8 cellular contexts compared by ENCODE assay signal in genomic region chr1:165235777-165236285, GRCh38.
DNase-seq lines count a peak whose midpoint lies in the region; ATAC-seq and TF ChIP-seq lines count a peak whose summit lies in the region.

No MANE protein-coding gene starts in this region.

- CTCF ChIA-PET in activated naive CD4-positive, alpha-beta T cell treated with anti-CD3 and anti-CD28 coated beads, Interleukin-2, amount 10 ng/mL, durations not matched to agents 7 days and 5 days (lab: Charles Lee), result no interaction called here

- H3K4me3 ChIP-seq in liver (ENCODE audit: low read depth in 1 of 3, low read length in 3 of 3), result peak overlapping the region; percentile 64 to 76 (median 70)
- H3K4me3 ChIP-seq in upper lobe of left lung, result peak overlapping the region in 3 of 4 donors; percentile 26 to 44 (median 38)

- H3K4me1 ChIP-seq in liver (ENCODE audit: control insufficient read depth in 4 of 4, insufficient read depth in 4 of 4, low read length in 3 of 4), result peaks cover 0 to 31% (median 20%) of the 10 kb centered on the region in 4 donors
- peaks cover 7 to 12% (median 10%) of the 10 kb centered on the region in 4 donors for H3K4me1 ChIP-seq in upper lobe of left lung

- H3K27me3 ChIP-seq in liver (ENCODE audit: control insufficient read depth in 4 of 4, insufficient read depth in 4 of 4, low read length in 3 of 4), result no peaks in the 10 kb centered on the region
- H3K27me3 ChIP-seq in upper lobe of left lung, result peaks cover 0 to 12% (median 5%) of the 10 kb centered on the region in 4 donors

- no peak for TF ChIP-seq CTCF in liver (IDR thresholded peaks at IDR 0.05; ENCODE audit: low read depth, low read length, missing input control)
- TF ChIP-seq CTCF in upper lobe of left lung (IDR thresholded peaks at IDR 0.05), result no peak

- DNase-seq in activated T-cell treated with anti-CD3 and anti-CD28 coated beads, Interleukin-2, amount 50 U/mL, for 72 hours, result no peak
- no peak for DNase-seq in activated T-cell treated with anti-CD3 and anti-CD28 coated beads for 4 hours
- peak in 30 of 58 donors; percentile 2 to 62 (median 12) for DNase-seq in anterior cingulate cortex (lab: John Stamatoyannopoulos, UW)
- peak in 1 of 2 donors; percentile 78 for DNase-seq in upper lobe of left lung
- no peak for DNase-seq in kidney glomerular epithelial cell (lab: John Stamatoyannopoulos, UW)
- DNase-seq in activated naive CD4-positive, alpha-beta T cell treated with anti-CD3 and anti-CD28 coated beads, Interleukin-2, amount 10 ng/mL, durations not matched to agents 7 days and 5 days, result no peak

- no peak for ATAC-seq in activated T-cell treated with anti-CD3 and anti-CD28 coated beads, Interleukin-2, amount 50 U/mL, for 72 hours (replicated peaks in 1 of 2)
- peak in 1 of 2 donors; percentile 60 for ATAC-seq in upper lobe of left lung (ENCODE audit: low FRiP score in 2 of 2)
- no peak for ATAC-seq in GM21576 (IDR thresholded peaks at IDR 0.05; ENCODE audit: unreplicated experiment)

- H3K27ac Mint-ChIP-seq in activated T-cell treated with anti-CD3 and anti-CD28 coated beads, Interleukin-2, amount 50 U/mL, for 72 hours, result no peak overlapping the region
- H3K27ac Mint-ChIP-seq in activated naive CD4-positive, alpha-beta T cell treated with anti-CD3 and anti-CD28 coated beads, Interleukin-2, amount 10 ng/mL, durations not matched to agents 7 days and 5 days, result no peak overlapping the region

- peak overlapping the region; percentile 65 to 66 for H3K9ac ChIP-seq in liver (ENCODE audit: low read depth in 1 of 2, low read length in 2 of 2)

- H3K27me3 Mint-ChIP-seq in activated T-cell treated with anti-CD3 and anti-CD28 coated beads, Interleukin-2, amount 50 U/mL, for 72 hours (ENCODE audit: low read depth), result peaks cover 50% of the 10 kb centered on the region
- peaks cover 57% of the 10 kb centered on the region for H3K27me3 Mint-ChIP-seq in activated naive CD4-positive, alpha-beta T cell treated with anti-CD3 and anti-CD28 coated beads, Interleukin-2, amount 10 ng/mL, durations not matched to agents 7 days and 5 days

- H3K9me3 ChIP-seq in liver (ENCODE audit: control insufficient read depth in 4 of 4, low read length in 3 of 4) (no peaks in the 10 kb centered on the region), upper lobe of left lung (no peaks in the 10 kb centered on the region)

- TF ChIP-seq RAD21 in liver (IDR thresholded peaks at IDR 0.05), result no peak

- no peaks in the 10 kb centered on the region for H3K36me3 ChIP-seq in liver (ENCODE audit: control insufficient read depth in 4 of 4, insufficient read depth in 3 of 4, low read depth in 1 of 4, low read length in 3 of 4)
- no peaks in the 10 kb centered on the region for H3K36me3 ChIP-seq in upper lobe of left lung

- H3K4me1 Mint-ChIP-seq in activated T-cell treated with anti-CD3 and anti-CD28 coated beads, Interleukin-2, amount 50 U/mL, for 72 hours (ENCODE audit: low read depth), result no peaks in the 10 kb centered on the region
- H3K4me1 Mint-ChIP-seq in activated naive CD4-positive, alpha-beta T cell treated with anti-CD3 and anti-CD28 coated beads, Interleukin-2, amount 10 ng/mL, durations not matched to agents 7 days and 5 days, result peaks cover 3% of the 10 kb centered on the region

- WGBS in liver, result 2% methylated on average over 33 of the region's 33 CpGs
- 3% methylated on average over 32 to 33 of the region's 33 CpGs for WGBS in upper lobe of left lung, 2 donors

- peak overlapping the region; percentile 37 for H3K4me3 Mint-ChIP-seq in activated T-cell treated with anti-CD3 and anti-CD28 coated beads, Interleukin-2, amount 50 U/mL, for 72 hours
- no peak overlapping the region for H3K4me3 Mint-ChIP-seq in activated naive CD4-positive, alpha-beta T cell treated with anti-CD3 and anti-CD28 coated beads, Interleukin-2, amount 10 ng/mL, durations not matched to agents 7 days and 5 days

- H3K27ac ChIP-seq in liver (ENCODE audit: low read depth in 1 of 2, low read length in 2 of 2) (peak overlapping the region; percentile 63 to 96), upper lobe of left lung (no peak overlapping the region)

- H3K9me3 Mint-ChIP-seq in activated T-cell treated with anti-CD3 and anti-CD28 coated beads, Interleukin-2, amount 50 U/mL, for 72 hours, result no peaks in the 10 kb centered on the region
- H3K9me3 Mint-ChIP-seq in activated naive CD4-positive, alpha-beta T cell treated with anti-CD3 and anti-CD28 coated beads, Interleukin-2, amount 10 ng/mL, durations not matched to agents 7 days and 5 days, result no peaks in the 10 kb centered on the region

- TF ChIP-seq EP300 in upper lobe of left lung (IDR thresholded peaks at IDR 0.05), result no peak

- TF ChIP-seq POLR2A in upper lobe of left lung (IDR thresholded peaks at IDR 0.05), result no peak

- no peaks in the 10 kb centered on the region for H3K36me3 Mint-ChIP-seq in activated T-cell treated with anti-CD3 and anti-CD28 coated beads, Interleukin-2, amount 50 U/mL, for 72 hours (ENCODE audit: insufficient read depth in 2 of 2)
- H3K36me3 Mint-ChIP-seq in activated naive CD4-positive, alpha-beta T cell treated with anti-CD3 and anti-CD28 coated beads, Interleukin-2, amount 10 ng/mL, durations not matched to agents 7 days and 5 days, result peaks cover 1% of the 10 kb centered on the region

TF ChIP-seq in liver, 16 proteins besides CTCF, POLR2A, EP300 and RAD21:
- TF ChIP-seq FOXA1 (IDR thresholded peaks at IDR 0.05) (no peak), HNF4G (IDR thresholded peaks at IDR 0.05) (no peak), EGR1 (IDR thresholded peaks at IDR 0.05; ENCODE audit: low read depth in 2 of 2) (no peak)

Comparison
In these comparisons a context has a peak if more than half of its experiments do, and no peak if none do; other contexts are left out.
1. DNase-seq: peak in anterior cingulate cortex (30 of 58); none in activated T-cell treated with anti-CD3 and anti-CD28 coated beads, Interleukin-2, amount 50 U/mL, for 72 hours (0 of 2), activated T-cell treated with anti-CD3 and anti-CD28 coated beads for 4 hours (single experiment), kidney glomerular epithelial cell (single experiment) and activated naive CD4-positive, alpha-beta T cell treated with anti-CD3 and anti-CD28 coated beads, Interleukin-2, amount 10 ng/mL, durations not matched to agents 7 days and 5 days (single experiment).
2. H3K27ac ChIP-seq: peak in liver (2 of 2); none in upper lobe of left lung (0 of 4).